8 cellular contexts compared by ENCODE assay signal in genomic region chr10:68988530-68989316, GRCh38. TPM values are rescaled to one million over a fixed set of nuclear protein-coding genes. Genes with fewer than 3 reads are reported as not detected.
A peak's percentile ranks its signal among the peaks of the same experiment; 100 is the strongest.
DNase-seq lines count a peak whose midpoint lies in the region; ATAC-seq and TF ChIP-seq lines count a peak whose summit lies in the region.

KIFBP (plus strand) TSS chr10:68988803; CDS start chr10:68988833, 30 bp downstream.

- no peaks in the 10 kb centered on the region for H3K9me3 ChIP-seq in Peyer's patch
- no peaks in the 10 kb centered on the region for H3K9me3 ChIP-seq in muscle layer of colon (ENCODE audit: low read length)

- peak within 1 kb of the TSS; percentile 62 for H3K9ac ChIP-seq in muscle layer of colon (ENCODE audit: low read length)

- ATAC-seq in GM21717 (IDR thresholded peaks at IDR 0.05; ENCODE audit: unreplicated experiment) (peak; percentile 81), esophagus mucosa (peak; percentile 97)

- peaks cover 0 to 25% (median 0%) of the 10 kb centered on the region in 4 donors for H3K4me1 ChIP-seq in Peyer's patch
- peaks cover 42% of the 10 kb centered on the region for H3K4me1 ChIP-seq in muscle layer of colon (ENCODE audit: insufficient read depth, low read length)

- H3K4me3 ChIP-seq in Peyer's patch (peak within 1 kb of the TSS; percentile 80 to 92 (median 84)), muscle layer of colon (ENCODE audit: low read depth in 1 of 2, low read length in 2 of 2) (peak within 1 kb of the TSS; percentile 81 to 86)

- in situ Hi-C loops in KBM-7 (cut with MboI; ENCODE audit: low pct_unique_long_range_greater_than_20kb, low sequenced_read_pairs), result no loop called here

- TF ChIP-seq POLR2A in Peyer's patch (IDR thresholded peaks at IDR 0.05), result peak; percentile 71 to 83

- peak; percentile 87 for DNase-seq in DMS79 (lab: John Stamatoyannopoulos, UW)
- DNase-seq in KBM-7, result peak; percentile 97
- DNase-seq in Peyer's patch, result peak; percentile 91 to 97 (median 93)
- DNase-seq in activated T-cell treated with anti-CD3 and anti-CD28 coated beads, Interleukin-2, amount 50 U/mL, for 48 hours, result peak; percentile 88 to 89
- peak; percentile 47 for DNase-seq in stimulated activated CD8-positive, alpha-beta memory T cell treated with anti-CD3 and anti-CD28 coated beads, Interleukin-7, amount 100 ng/mL, for 24 hours (ENCODE audit: low read depth)

- H3K27me3 ChIP-seq in Peyer's patch, result no peaks in the 10 kb centered on the region
- H3K27me3 ChIP-seq in muscle layer of colon (ENCODE audit: control insufficient read depth in 1 of 2, insufficient read depth in 2 of 2, low read length in 2 of 2), result no peaks in the 10 kb centered on the region

- H3K36me3 ChIP-seq in Peyer's patch, result peaks cover 0 to 16% (median 0%) of the 10 kb centered on the region in 3 donors
- H3K36me3 ChIP-seq in muscle layer of colon (ENCODE audit: insufficient read depth, low read length), result peaks cover 15% of the 10 kb centered on the region

- peak within 1 kb of the TSS; percentile 80 to 86 (median 82) for H3K27ac ChIP-seq in Peyer's patch
- peak within 1 kb of the TSS; percentile 81 for H3K27ac ChIP-seq in muscle layer of colon (ENCODE audit: low read depth, low read length)

- TF ChIP-seq CTCF in Peyer's patch (IDR thresholded peaks at IDR 0.05), result peak in 5 of 6 experiments; percentile 11 to 49 (median 46)

RNA-seq across cellular contexts. Expression of gene KIFBP, which starts in this region (rescaled TPM):
- 10 to 100 TPM; 13.1 to 20.7 (median 19.9) TPM for total RNA-seq in Peyer's patch
- 11.1 TPM for total RNA-seq in esophagus mucosa

Comparison
In these comparisons a context has a peak if more than half of its experiments do, and no peak if none do; other contexts are left out.
1. Peak in every context shown above with its lines: DNase-seq, ATAC-seq, H3K4me3 ChIP-seq and H3K27ac ChIP-seq.
2. DNase-seq: peak in every context shown above with its lines; median percentile 97 in KBM-7; 93 in Peyer's patch; 88 in activated T-cell treated with anti-CD3 and anti-CD28 coated beads, Interleukin-2, amount 50 U/mL, for 48 hours; 87 in DMS79; 47 in stimulated activated CD8-positive, alpha-beta memory T cell treated with anti-CD3 and anti-CD28 coated beads, Interleukin-7, amount 100 ng/mL, for 24 hours.